ENCODE assay signal across 8 cellular contexts in the genomic region with DNA sequence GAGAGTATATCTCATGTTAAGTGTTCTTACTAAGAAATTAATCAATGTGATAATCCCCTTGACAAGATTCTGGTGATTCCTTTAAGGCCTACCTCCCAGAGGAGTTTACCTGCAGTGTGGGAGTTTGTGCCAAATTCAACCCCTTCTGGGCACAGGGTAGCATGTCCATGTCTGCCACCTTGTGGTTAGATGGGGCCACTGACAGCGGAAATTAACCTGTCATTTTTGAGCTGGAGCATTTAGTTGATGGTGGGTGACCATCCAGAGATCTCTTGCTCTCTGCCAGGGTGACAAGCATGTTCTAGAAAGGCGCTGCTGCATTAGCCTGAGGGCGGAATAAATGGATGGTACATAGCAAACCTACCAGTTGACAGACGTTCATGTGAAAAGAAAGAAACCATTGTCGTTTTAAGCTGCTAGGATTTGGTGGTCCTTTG.
DNase-seq lines count a peak whose midpoint lies in the region; ATAC-seq, FAIRE-seq and TF ChIP-seq lines count a peak whose summit lies in the region.

No MANE protein-coding gene starts in this region.

- TF ChIP-seq CTCF in AG04449 (IDR thresholded peaks at IDR 0.05; ENCODE audit: insufficient read depth, low read length, missing control alignments) (peak; percentile 70), colonic mucosa (IDR thresholded peaks at IDR 0.05) (peak; percentile 73)

- H3K27ac Mint-ChIP-seq in stimulated activated naive B cell treated with anti-CD40 and anti-IgM and Interleukin-4, amounts not matched to agents 10 μg/mL and 1 μg/mL and 100 μg/mL, for 72 hours = no peak overlapping the region

- no peak overlapping the region for H3K4me3 Mint-ChIP-seq in stimulated activated naive B cell treated with anti-CD40 and anti-IgM and Interleukin-4, amounts not matched to agents 10 μg/mL and 1 μg/mL and 100 μg/mL, for 72 hours

- FAIRE-seq in GM18507 (lab: Jason Lieb, UNC) = peak; percentile 91

- H3K36me3 Mint-ChIP-seq in stimulated activated naive B cell treated with anti-CD40 and anti-IgM and Interleukin-4, amounts not matched to agents 10 μg/mL and 1 μg/mL and 100 μg/mL, for 72 hours = no peaks in the 10 kb centered on the region

- DNase-seq in AG04449 (ENCODE audit: low read depth, low spot score) = no peak
- DNase-seq in GM18507 (ENCODE audit: extremely low spot score, insufficient read length, low read depth) = peak; percentile 15
- peak; percentile 20 for DNase-seq in NCI-H2029 (lab: John Stamatoyannopoulos, UW)
- DNase-seq in activated CD4-positive, CD25-positive, alpha-beta regulatory T cell treated with anti-CD3 and anti-CD28 coated beads, Interleukin-2, amount 50 U/mL, for 16 hours (ENCODE audit: low read depth, low spot score) = peak; percentile 15
- peak; percentile 24 for DNase-seq in colonic mucosa
- peak; percentile 21 for DNase-seq in medulla oblongata (ENCODE audit: extremely low spot score)
- peak; percentile 31 for DNase-seq in stimulated activated naive B cell treated with anti-CD40 and anti-IgM and Interleukin-4, amounts not matched to agents 10 μg/mL and 1 μg/mL and 100 μg/mL, for 72 hours

- POLR2A ChIA-PET in AG04449 (lab: Yijun Ruan, JAX) = no interaction called here

- intact Hi-C loops in colonic mucosa (cut with DNase I) = loop anchor here (2.0 kb wide), 1 partner anchor 200 kb away; no protein-coding TSS in a partner anchor

- H3K27me3 ChIP-seq in colonic mucosa = no peaks in the 10 kb centered on the region

- no peaks in the 10 kb centered on the region for H3K36me3 ChIP-seq in colonic mucosa

- no peaks in the 10 kb centered on the region for H3K4me1 ChIP-seq in colonic mucosa

- peak; percentile 98 for ATAC-seq in HG02885 (IDR thresholded peaks at IDR 0.05; ENCODE audit: poor library complexity, unreplicated experiment)
- peak; percentile 80 to 90 for ATAC-seq in stimulated activated naive B cell treated with anti-CD40 and anti-IgM and Interleukin-4, amounts not matched to agents 10 μg/mL and 1 μg/mL and 100 μg/mL, for 72 hours (replicated peaks)

- peaks cover 0 to 3% of the 10 kb centered on the region in 2 donors for H3K4me1 Mint-ChIP-seq in stimulated activated naive B cell treated with anti-CD40 and anti-IgM and Interleukin-4, amounts not matched to agents 10 μg/mL and 1 μg/mL and 100 μg/mL, for 72 hours

- CTCF ChIA-PET in AG04449 (lab: Yijun Ruan, JAX) = interaction anchor here (0.6 to 5.6 kb wide), 27 partner anchors 9 to 932 kb away, joined by 3 to 174 read pairs (median 4); partner anchors contain the start of gene OXCT1

- no peaks in the 10 kb centered on the region for H3K9me3 ChIP-seq in colonic mucosa

- no peak overlapping the region for H3K9ac ChIP-seq in colonic mucosa (ENCODE audit: low read depth in 2 of 2, low read length in 2 of 2)

- H3K4me3 ChIP-seq in AG04449 (ENCODE audit: low read depth, low read length) (no peak overlapping the region), colonic mucosa (no peak overlapping the region)

- H3K9me3 Mint-ChIP-seq in stimulated activated naive B cell treated with anti-CD40 and anti-IgM and Interleukin-4, amounts not matched to agents 10 μg/mL and 1 μg/mL and 100 μg/mL, for 72 hours = no peaks in the 10 kb centered on the region

- H3K27me3 Mint-ChIP-seq in stimulated activated naive B cell treated with anti-CD40 and anti-IgM and Interleukin-4, amounts not matched to agents 10 μg/mL and 1 μg/mL and 100 μg/mL, for 72 hours = peaks cover 4 to 14% of the 10 kb centered on the region in 2 donors

- no peak overlapping the region for H3K27ac ChIP-seq in colonic mucosa
